In genomic region chr5:169169786-169170185, GRCh38 we compare ENCODE assay signal across 29 cellular contexts.
"Had no signal": no experiment of that assay in that cellular context is flagged by ENCODE, and none has a peak within 500 bp of the region (broad histone marks: within the 10 kb centered on the region; RNA-seq: fewer than 3 reads in every experiment).

No MANE protein-coding gene starts in this region.

- H3K36me3 Mint-ChIP-seq: activated naive CD4-positive, alpha-beta T cell treated with anti-CD3 and anti-CD28 coated beads, Interleukin-2, amount 50 U/mL, for 72 hours; mesothelial cell of epicardium; stimulated activated memory B cell treated with anti-CD40 and anti-IgM and Interleukin-4, amounts not matched to agents 10 μg/mL and 1 μg/mL and 100 μg/mL, for 72 hours; T-cell had no signal

- H3K4me3 Mint-ChIP-seq: activated CD8-positive, alpha-beta T cell treated with anti-CD3 and anti-CD28 coated beads, Interleukin-2, amount 10 ng/mL, durations not matched to agents 7 days and 5 days; central memory CD8-positive, alpha-beta T cell; effector memory CD8-positive, alpha-beta T cell; mesothelial cell of epicardium; naive thymus-derived CD8-positive, alpha-beta T cell; stimulated activated memory B cell treated with anti-CD40 and anti-IgM and Interleukin-4, amounts not matched to agents 10 μg/mL and 1 μg/mL and 100 μg/mL, for 72 hours; T-cell; T-helper 2 cell treated with Interferon-gamma antibody and Interleukin-4, amounts not matched to agents 5 μg/mL and 100 μg/mL, for 36 hours; type B pancreatic cell had no signal

- H3K27me3 ChIP-seq: adrenal gland, ascending aorta, colonic mucosa, dorsolateral prefrontal cortex, esophagus muscularis mucosa, sigmoid colon, testis had no signal

- H3K4me3 ChIP-seq: adrenal gland, ascending aorta, colonic mucosa, dorsolateral prefrontal cortex, esophagus muscularis mucosa, left ventricle myocardium inferior, sigmoid colon, testis had no signal

- H3K27ac ChIP-seq: adrenal gland, ascending aorta, colonic mucosa, dorsolateral prefrontal cortex, esophagus muscularis mucosa, left ventricle myocardium inferior, sigmoid colon, testis, WERI-Rb-1 had no signal

- H3K9me3 ChIP-seq: adrenal gland, ascending aorta, colonic mucosa, esophagus muscularis mucosa, left ventricle myocardium inferior, sigmoid colon, testis had no signal

- FAIRE-seq: frontal cortex, TTC549 had no signal

- ATAC-seq: activated CD8-positive, alpha-beta T cell treated with anti-CD3 and anti-CD28 coated beads, Interleukin-2, amount 10 ng/mL, durations not matched to agents 7 days and 5 days; activated naive CD4-positive, alpha-beta T cell treated with anti-CD3 and anti-CD28 coated beads, Interleukin-2, amount 50 U/mL, for 72 hours; effector memory CD8-positive, alpha-beta T cell; naive thymus-derived CD8-positive, alpha-beta T cell; stimulated activated memory B cell treated with anti-CD40 and anti-IgM and Interleukin-4, amounts not matched to agents 10 μg/mL and 1 μg/mL and 100 μg/mL, for 72 hours; T-cell had no signal

- H3K36me3 ChIP-seq: adrenal gland, ascending aorta, colonic mucosa, esophagus muscularis mucosa, left ventricle myocardium inferior, sigmoid colon, WERI-Rb-1 had no signal

- DNase-seq: activated CD4-positive, alpha-beta T cell treated with anti-CD3 and anti-CD28 coated beads, Interleukin-2, amount 50 U/mL, for 1 hour; activated CD4-positive, CD25-positive, alpha-beta regulatory T cell treated with anti-CD3 and anti-CD28 coated beads, Interleukin-2, amount 50 U/mL, for 72 hours; activated CD8-positive, alpha-beta T cell treated with anti-CD3 and anti-CD28 coated beads, Interleukin-2, amount 10 ng/mL, durations not matched to agents 7 days and 5 days; activated T-cell treated with anti-CD3 and anti-CD28 coated beads, Interleukin-2, amount 50 U/mL, for 1 hour; adrenal gland; colonic mucosa; dorsolateral prefrontal cortex; effector memory CD8-positive, alpha-beta T cell; glutamatergic neuron; hippocampal formation; left ventricle myocardium inferior; naive thymus-derived CD8-positive, alpha-beta T cell; retina; sigmoid colon; stimulated activated CD4-positive, alpha-beta T cell treated with anti-CD3 and anti-CD28 coated beads, Interleukin-1b, Interleukin-23, amount 100 ng/mL, for 48 hours; T-cell; testis; WERI-Rb-1 had no signal

- H3K9me3 Mint-ChIP-seq: activated naive CD4-positive, alpha-beta T cell treated with anti-CD3 and anti-CD28 coated beads, Interleukin-2, amount 50 U/mL, for 72 hours; central memory CD8-positive, alpha-beta T cell; mesothelial cell of epicardium; T-cell; T-helper 2 cell treated with Interferon-gamma antibody and Interleukin-4, amounts not matched to agents 5 μg/mL and 100 μg/mL, for 36 hours; type B pancreatic cell had no signal

- H3K4me1 ChIP-seq: adrenal gland, colonic mucosa, left ventricle myocardium inferior, testis had no signal

- H3K27ac Mint-ChIP-seq: activated CD8-positive, alpha-beta T cell treated with anti-CD3 and anti-CD28 coated beads, Interleukin-2, amount 10 ng/mL, durations not matched to agents 7 days and 5 days; activated naive CD4-positive, alpha-beta T cell treated with anti-CD3 and anti-CD28 coated beads, Interleukin-2, amount 50 U/mL, for 72 hours; effector memory CD8-positive, alpha-beta T cell; mesothelial cell of epicardium; naive thymus-derived CD8-positive, alpha-beta T cell; progenitor cell of endocrine pancreas; stimulated activated memory B cell treated with anti-CD40 and anti-IgM and Interleukin-4, amounts not matched to agents 10 μg/mL and 1 μg/mL and 100 μg/mL, for 72 hours; T-cell; T-helper 2 cell treated with Interferon-gamma antibody and Interleukin-4, amounts not matched to agents 5 μg/mL and 100 μg/mL, for 36 hours; type B pancreatic cell had no signal

- H3K4me1 Mint-ChIP-seq: central memory CD8-positive, alpha-beta T cell; naive thymus-derived CD8-positive, alpha-beta T cell; stimulated activated memory B cell treated with anti-CD40 and anti-IgM and Interleukin-4, amounts not matched to agents 10 μg/mL and 1 μg/mL and 100 μg/mL, for 72 hours; T-cell had no signal
